Comparison of ENCODE assay signal across 8 cellular contexts in genomic region chr6:31680226-31680840, GRCh38. TPM values are rescaled to one million over a fixed set of nuclear protein-coding genes. Genes with fewer than 3 reads are reported as not detected.
DNase-seq lines count a peak whose midpoint lies in the region; ATAC-seq and TF ChIP-seq lines count a peak whose summit lies in the region.

No MANE protein-coding gene starts in this region.

- POLR2A ChIA-PET in HEK293T (lab: Yijun Ruan, JAX), result interaction anchor here (1.0 kb wide), 1 partner anchor 20 kb away, joined by 3 read pairs; the partner anchor contains the start of gene C6orf47

- ATAC-seq in activated T-helper 17 cell treated with anti-CD3 and anti-CD28 coated beads, Interleukin-2, amount 50 U/mL, for 72 hours (replicated peaks), result no peak
- ATAC-seq in stimulated activated naive CD8-positive, alpha-beta T cell treated with anti-CD3 and anti-CD28 coated beads, Interleukin-15, Interleukin-2, amounts not matched to agents 100 U/mL and 50 U/mL, for 24 hours, result peak; percentile 20
- ATAC-seq in GM19452 (IDR thresholded peaks at IDR 0.05; ENCODE audit: unreplicated experiment), result no peak

- H3K27ac Mint-ChIP-seq in activated T-helper 17 cell treated with anti-CD3 and anti-CD28 coated beads, Interleukin-2, amount 50 U/mL, for 72 hours, result peak overlapping the region; percentile 87

- H3K27me3 Mint-ChIP-seq in activated T-helper 17 cell treated with anti-CD3 and anti-CD28 coated beads, Interleukin-2, amount 50 U/mL, for 72 hours, result no peaks in the 10 kb centered on the region

- H3K9me3 ChIP-seq in HUES48 (ENCODE audit: control insufficient read depth, insufficient read depth, low read length) (no peaks in the 10 kb centered on the region), iPS-15b (ENCODE audit: control insufficient read depth, insufficient read depth, low read length) (no peaks in the 10 kb centered on the region)

- peaks cover 17% of the 10 kb centered on the region for H3K27me3 ChIP-seq in HUES48 (ENCODE audit: control insufficient read depth, insufficient read depth, low read length)
- peaks cover 10% of the 10 kb centered on the region for H3K27me3 ChIP-seq in iPS-15b (ENCODE audit: control insufficient read depth, insufficient read depth, low read length)

- H3K4me3 ChIP-seq in HUES48 (ENCODE audit: low read depth, low read length) (peak overlapping the region; percentile 51; the same call in 1 of the 2 replicates), iPS-15b (ENCODE audit: low read depth, low read length) (peak overlapping the region; percentile 64)

- no peaks in the 10 kb centered on the region for H3K9me3 Mint-ChIP-seq in activated T-helper 17 cell treated with anti-CD3 and anti-CD28 coated beads, Interleukin-2, amount 50 U/mL, for 72 hours

- no peak overlapping the region for H3K9ac ChIP-seq in HUES48 (ENCODE audit: low read depth, low read length)
- peak overlapping the region; percentile 65 for H3K9ac ChIP-seq in iPS-15b (ENCODE audit: low read depth, low read length)

- CTCF ChIA-PET in HEK293T (lab: Yijun Ruan, JAX), result interaction anchor here (0.6 to 1.5 kb wide), 3 partner anchors 58 to 229 kb away, joined by 3 to 6 read pairs (median 5); no protein-coding TSS in a partner anchor

- peaks cover 6% of the 10 kb centered on the region; the same call in 1 of the 2 replicates for H3K4me1 ChIP-seq in HUES48 (ENCODE audit: control insufficient read depth, insufficient read depth, low read length)
- peaks cover 2% of the 10 kb centered on the region for H3K4me1 ChIP-seq in iPS-15b (ENCODE audit: control insufficient read depth, insufficient read depth, low read length)

- H3K36me3 ChIP-seq in HUES48 (ENCODE audit: control insufficient read depth, insufficient read depth, low read length) (no peaks in the 10 kb centered on the region; the same call in 1 of the 2 replicates), iPS-15b (ENCODE audit: control insufficient read depth, insufficient read depth, low read length) (no peaks in the 10 kb centered on the region)

- H3K27ac ChIP-seq in HUES48 (ENCODE audit: low read depth, low read length), result no peak overlapping the region

- peak overlapping the region; percentile 88 for H3K4me3 Mint-ChIP-seq in activated T-helper 17 cell treated with anti-CD3 and anti-CD28 coated beads, Interleukin-2, amount 50 U/mL, for 72 hours

- peaks cover 15% of the 10 kb centered on the region for H3K4me1 Mint-ChIP-seq in activated T-helper 17 cell treated with anti-CD3 and anti-CD28 coated beads, Interleukin-2, amount 50 U/mL, for 72 hours

- DNase-seq in stimulated activated naive CD8-positive, alpha-beta T cell treated with anti-CD3 and anti-CD28 coated beads, Interleukin-15, Interleukin-2, amounts not matched to agents 100 U/mL and 50 U/mL, for 24 hours, result no peak
- DNase-seq in HEK293T (ENCODE audit: extremely low spot score), result no peak
- DNase-seq in NCI-H774 (lab: John Stamatoyannopoulos, UW), result no peak
- DNase-seq in AML-193 (lab: John Stamatoyannopoulos, UW), result no peak

- H3K36me3 Mint-ChIP-seq in activated T-helper 17 cell treated with anti-CD3 and anti-CD28 coated beads, Interleukin-2, amount 50 U/mL, for 72 hours (ENCODE audit: low read depth), result peaks cover 6% of the 10 kb centered on the region

TF ChIP-seq in HEK293T, 16 proteins besides CTCF, POLR2A, EP300 and RAD21:
- TF ChIP-seq FOXM1 (IDR thresholded peaks at IDR 0.05; ENCODE audit: borderline replicate concordance), result no peak
- no peak for TF ChIP-seq BHLHE40 (IDR thresholded peaks at IDR 0.05; ENCODE audit: borderline replicate concordance)
- no peak for TF ChIP-seq CTBP1 (IDR thresholded peaks at IDR 0.05; ENCODE audit: borderline replicate concordance)
- TF ChIP-seq ELF4 (IDR thresholded peaks at IDR 0.05), result no peak
- TF ChIP-seq L3MBTL2 (conservative IDR thresholded peaks at IDR 0.05), result no peak
- TF ChIP-seq ARNT (IDR thresholded peaks at IDR 0.05), result no peak
- no peak for TF ChIP-seq HDGF (IDR thresholded peaks at IDR 0.05; ENCODE audit: borderline replicate concordance)
- no peak for TF ChIP-seq LEF1 (IDR thresholded peaks at IDR 0.05; ENCODE audit: borderline replicate concordance)
- no peak for TF ChIP-seq FOXK2 (IDR thresholded peaks at IDR 0.05)
- TF ChIP-seq, protein P1, sequence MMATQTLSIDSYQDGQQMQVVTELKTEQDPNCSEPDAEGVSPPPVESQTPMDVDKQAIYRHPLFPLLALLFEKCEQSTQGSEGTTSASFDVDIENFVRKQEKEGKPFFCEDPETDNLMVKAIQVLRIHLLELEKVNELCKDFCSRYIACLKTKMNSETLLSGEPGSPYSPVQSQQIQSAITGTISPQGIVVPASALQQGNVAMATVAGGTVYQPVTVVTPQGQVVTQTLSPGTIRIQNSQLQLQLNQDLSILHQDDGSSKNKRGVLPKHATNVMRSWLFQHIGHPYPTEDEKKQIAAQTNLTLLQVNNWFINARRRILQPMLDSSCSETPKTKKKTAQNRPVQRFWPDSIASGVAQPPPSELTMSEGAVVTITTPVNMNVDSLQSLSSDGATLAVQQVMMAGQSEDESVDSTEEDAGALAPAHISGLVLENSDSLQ (IDR thresholded peaks at IDR 0.05), result no peak
- no peak for TF ChIP-seq SUZ12 (IDR thresholded peaks at IDR 0.05)
- TF ChIP-seq NFRKB (IDR thresholded peaks at IDR 0.05), result no peak
- no peak for TF ChIP-seq SP1 (IDR thresholded peaks at IDR 0.05)
- TF ChIP-seq FOXA1 (IDR thresholded peaks at IDR 0.05), result no peak
- TF ChIP-seq ZNF384 (IDR thresholded peaks at IDR 0.05), result no peak
- no peak for TF ChIP-seq TARDBP (IDR thresholded peaks at IDR 0.05)

RNA-seq across cellular contexts. Expression of gene LY6G5C, which starts 0.5 kb away (rescaled TPM):
- 1 to 10 TPM; 2.2 to 5.0 TPM for total RNA-seq in activated T-helper 17 cell treated with anti-CD3 and anti-CD28 coated beads, Interleukin-2, amount 50 U/mL, for 72 hours

RNA-seq across cellular contexts. Expression of gene LY6G5B, which starts 10.6 kb away (rescaled TPM):
- 10 to 100 TPM; 25.3 to 28.1 TPM for total RNA-seq in activated T-helper 17 cell treated with anti-CD3 and anti-CD28 coated beads, Interleukin-2, amount 50 U/mL, for 72 hours

RNA-seq across cellular contexts. Expression of gene CSNK2B, which starts 14.5 kb away (rescaled TPM):
- total RNA-seq in activated T-helper 17 cell treated with anti-CD3 and anti-CD28 coated beads, Interleukin-2, amount 50 U/mL, for 72 hours, result 100 to 1,000 TPM; 204 to 245 TPM

RNA-seq across cellular contexts. Expression of gene GPANK1, which starts 15.5 kb away (rescaled TPM):
- total RNA-seq in activated T-helper 17 cell treated with anti-CD3 and anti-CD28 coated beads, Interleukin-2, amount 50 U/mL, for 72 hours, result 10 to 100 TPM; 30.1 to 39.0 TPM

RNA-seq across cellular contexts. Expression of gene C6orf47, which starts 19.8 kb away (rescaled TPM):
- 10 to 100 TPM; 16.2 to 21.0 TPM for total RNA-seq in activated T-helper 17 cell treated with anti-CD3 and anti-CD28 coated beads, Interleukin-2, amount 50 U/mL, for 72 hours
